In genomic region chr12:66241061-66242043, GRCh38 we compare ENCODE assay signal across 13 cellular contexts. TPM values are rescaled to one million over a fixed set of nuclear protein-coding genes. Genes with fewer than 3 reads are reported as not detected.
A peak's percentile ranks its signal among the peaks of the same experiment; 100 is the strongest.
DNase-seq lines count a peak whose midpoint lies in the region; ATAC-seq and TF ChIP-seq lines count a peak whose summit lies in the region.
"Had no signal": no experiment of that assay in that cellular context is flagged by ENCODE, and none has a peak within 500 bp of the region (broad histone marks: within the 10 kb centered on the region; RNA-seq: fewer than 3 reads in every experiment).

No MANE protein-coding gene starts in this region.

- DNase-seq in AG04449 (ENCODE audit: low read depth, low spot score) = peak; percentile 40
- DNase-seq in HT1080 (ENCODE audit: low read depth) = peak; percentile 53
- peak; percentile 97 for DNase-seq in amniotic epithelial cell (ENCODE audit: low read depth)
- DNase-seq in kidney glomerular epithelial cell (lab: John Stamatoyannopoulos, UW) = peak; percentile 28
- no peak for DNase-seq in activated CD4-positive, alpha-beta T cell treated with anti-CD3 and anti-CD28 coated beads for 4 hours
- DNase-seq in ACHN = no peak
- DNase-seq: activated CD4-positive, alpha-beta T cell treated with anti-CD3 and anti-CD28 coated beads for 48 hours; CD8-positive, alpha-beta T cell; H7; NCI-H82 had no signal

- CTCF ChIA-PET in AG04449 (lab: Yijun Ruan, JAX) = interaction anchor here (0.7 kb wide), 1 partner anchor 29 kb away, joined by 3 read pairs; no protein-coding TSS in a partner anchor

- H3K4me3 ChIP-seq in AG04449 (ENCODE audit: low read depth, low read length) = no peak overlapping the region
- H3K4me3 ChIP-seq: skin epidermis had no signal

- TF ChIP-seq CTCF in AG04449 (IDR thresholded peaks at IDR 0.05; ENCODE audit: insufficient read depth, low read length, missing control alignments) = no peak

- POLR2A ChIA-PET in AG04449 (lab: Yijun Ruan, JAX) = no interaction called here

- no peak for ATAC-seq in HG02623 (IDR thresholded peaks at IDR 0.05; ENCODE audit: unreplicated experiment)
- no peak for ATAC-seq in HG03159 (IDR thresholded peaks at IDR 0.05; ENCODE audit: unreplicated experiment)
- ATAC-seq: CD8-positive, alpha-beta T cell had no signal

- in situ Hi-C loops in ACHN (cut with HindIII; ENCODE audit: low pct_ligation_motif_present, low pct_unique_long_range_greater_than_20kb, low sequenced_read_pairs) = no loop called here

RNA-seq across cellular contexts. Expression of gene IRAK3, which starts 52.3 kb away (rescaled TPM):
- 0.03 TPM in 1 of 2 replicates, not detected in the other for total RNA-seq in HT1080 (2014; rRNA removed; shearing (Covaris generic))
- 0.02 TPM in 1 of 2 replicates, not detected in the other for polyA plus RNA-seq in HT1080 (2015; cell fraction: cytosol; rRNA removed)
- 0.05 TPM in 1 of 2 replicates, not detected in the other for polyA plus RNA-seq in HT1080 (2015; cell fraction: nucleus; rRNA removed)

Comparison
In these comparisons a context has a peak if more than half of its experiments do, and no peak if none do; other contexts are left out.
1. DNase-seq: peak in AG04449 (single experiment), HT1080 (single experiment), amniotic epithelial cell (single experiment) and kidney glomerular epithelial cell (single experiment); none in activated CD4-positive, alpha-beta T cell treated with anti-CD3 and anti-CD28 coated beads for 4 hours (0 of 2) and ACHN (single experiment).